Comparison of ENCODE assay signal across 23 cellular contexts in genomic region chr5:55679556-55679955, GRCh38. TPM values are rescaled to one million over a fixed set of nuclear protein-coding genes. Genes with fewer than 3 reads are reported as not detected.
"Had no signal": no experiment of that assay in that cellular context is flagged by ENCODE, and none has a peak within 500 bp of the region (broad histone marks: within the 10 kb centered on the region; RNA-seq: fewer than 3 reads in every experiment).

No MANE protein-coding gene starts in this region.

- H3K4me3 Mint-ChIP-seq: dendritic cell treated with granulocyte-macrophage colony-stimulating factor and Interleukin-4, amounts not matched to agents 40 ng/mL and 50 ng/mL, for 4 days; naive thymus-derived CD4-positive, alpha-beta T cell; neural crest cell had no signal

- H3K36me3 ChIP-seq: esophagus squamous epithelium, heart left ventricle, left ventricle myocardium inferior, right atrium auricular region, tibial artery, upper lobe of right lung, vagina had no signal

- H3K27me3 ChIP-seq: esophagus squamous epithelium, heart left ventricle, right atrium auricular region, tibial artery, upper lobe of right lung, vagina had no signal

- H3K27ac Mint-ChIP-seq: dendritic cell treated with granulocyte-macrophage colony-stimulating factor and Interleukin-4, amounts not matched to agents 40 ng/mL and 50 ng/mL, for 4 days; naive thymus-derived CD4-positive, alpha-beta T cell had no signal

- H3K27ac ChIP-seq: upper lobe of right lung, vagina had no signal

- H3K4me3 ChIP-seq: esophagus squamous epithelium, heart left ventricle, left ventricle myocardium inferior, lung, right atrium auricular region, tibial artery, upper lobe of right lung, vagina had no signal

- H3K9me3 ChIP-seq: esophagus squamous epithelium, heart left ventricle, left ventricle myocardium inferior, right atrium auricular region, tibial artery, upper lobe of right lung, vagina had no signal

- H3K4me1 ChIP-seq: upper lobe of right lung had no signal

- DNase-seq: cerebellar nuclear complex; esophagus squamous epithelium; foreskin melanocyte; heart left ventricle; hippocampal formation; islet precursor cell; left cardiac atrium; left ventricle myocardium inferior; naive thymus-derived CD4-positive, alpha-beta T cell; posterior cingulate gyrus; small intestine; stimulated activated CD4-positive, alpha-beta T cell treated with anti-CD3 and anti-CD28 coated beads, Interleukin-2, amount 100 ng/mL, for 48 hours; stimulated activated naive CD4-positive, alpha-beta T cell treated with Interleukin-2 at 50 U/mL for 16 hours; tibial artery; upper lobe of right lung had no signal

- FAIRE-seq: small intestine had no signal

- H3K9me3 Mint-ChIP-seq: dendritic cell treated with granulocyte-macrophage colony-stimulating factor and Interleukin-4, amounts not matched to agents 40 ng/mL and 50 ng/mL, for 4 days; naive thymus-derived CD4-positive, alpha-beta T cell; neural crest cell had no signal

- H3K27me3 Mint-ChIP-seq: dendritic cell treated with granulocyte-macrophage colony-stimulating factor and Interleukin-4, amounts not matched to agents 40 ng/mL and 50 ng/mL, for 4 days; naive thymus-derived CD4-positive, alpha-beta T cell had no signal

- ATAC-seq: naive thymus-derived CD4-positive, alpha-beta T cell; upper lobe of right lung had no signal

RNA-seq across cellular contexts. Expression of gene DDX4, which starts 58.3 kb away (rescaled TPM):
- total RNA-seq: epithelial cell of proximal tubule, esophagus squamous epithelium, glomerular endothelial cell, heart left ventricle, left cardiac atrium, left ventricle myocardium inferior, lung, neural crest cell, osteocyte, right atrium auricular region, upper lobe of right lung, vagina had no signal
- polyA plus RNA-seq: heart left ventricle; naive thymus-derived CD4-positive, alpha-beta T cell; small intestine had no signal
